ENCODE assay signal across 8 cellular contexts in the genomic region with DNA sequence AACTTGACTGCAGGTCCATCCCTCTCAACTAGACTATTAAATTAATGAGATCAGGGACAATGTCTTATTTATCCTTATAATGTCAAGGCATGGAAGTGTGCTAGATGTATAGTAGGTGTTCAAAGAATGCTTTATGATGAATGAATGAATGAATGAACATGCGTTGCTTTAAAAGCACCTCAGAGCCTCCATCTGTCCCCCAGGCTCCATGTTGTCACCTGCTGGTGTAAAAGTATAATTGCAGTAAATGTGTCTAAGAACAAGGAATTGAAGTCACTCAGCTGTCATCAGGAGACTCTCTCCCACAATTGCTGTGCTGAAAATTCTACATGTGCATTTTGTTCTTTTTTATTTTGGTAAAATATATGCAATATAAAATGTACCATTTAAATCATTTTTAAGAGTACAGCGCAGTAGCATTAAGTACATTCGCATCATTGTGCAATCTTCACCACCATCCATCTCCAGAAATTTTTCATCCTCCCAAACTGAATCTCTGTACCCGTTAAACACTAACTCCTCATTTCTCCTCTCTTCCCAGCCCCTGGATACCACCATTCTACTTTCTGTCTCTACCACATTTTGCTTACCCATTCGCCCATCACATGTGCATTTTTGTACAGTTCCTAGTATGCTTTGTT. TPM values are rescaled to one million over a fixed set of nuclear protein-coding genes. Genes with fewer than 3 reads are reported as not detected.
DNase-seq lines count a peak whose midpoint lies in the region; TF ChIP-seq lines count a peak whose summit lies in the region.

No MANE protein-coding gene starts in this region.

- no peaks in the 10 kb centered on the region for H3K36me3 ChIP-seq in BE2C

- no peaks in the 10 kb centered on the region for H3K36me3 Mint-ChIP-seq in activated naive CD4-positive, alpha-beta T cell treated with anti-CD3 and anti-CD28 coated beads, Interleukin-2, amount 10 ng/mL, durations not matched to agents 7 days and 5 days

- DNase-seq in BE2C (no peak), HCEC 1CT (peak; percentile 14), SW480 (ENCODE audit: low spot score) (peak; percentile 46), kidney tubule cell (ENCODE audit: low spot score) (peak; percentile 37), retina (no peak), NCI-H1436 treated with DMSO at 0.1 percent for 48 hours (lab: John Stamatoyannopoulos, UW) (no peak)
- no peak for DNase-seq in activated naive CD4-positive, alpha-beta T cell treated with anti-CD3 and anti-CD28 coated beads, Interleukin-2, amount 10 ng/mL, durations not matched to agents 7 days and 5 days
- no peak for DNase-seq in stimulated activated naive CD4-positive, alpha-beta T cell treated with Interleukin-2 at 50 U/mL for 16 hours (lab: John Stamatoyannopoulos, UW)

- H3K9me3 Mint-ChIP-seq in activated naive CD4-positive, alpha-beta T cell treated with anti-CD3 and anti-CD28 coated beads, Interleukin-2, amount 10 ng/mL, durations not matched to agents 7 days and 5 days: no peaks in the 10 kb centered on the region

- CTCF ChIA-PET in activated naive CD4-positive, alpha-beta T cell treated with anti-CD3 and anti-CD28 coated beads, Interleukin-2, amount 10 ng/mL, durations not matched to agents 7 days and 5 days (lab: Charles Lee): interaction anchor here (0.8 to 3.4 kb wide), 4 partner anchors 9 to 86 kb away, joined by 3 to 20 read pairs (median 6); no protein-coding TSS in a partner anchor

- H3K4me1 ChIP-seq in BE2C: no peaks in the 10 kb centered on the region

- no peak overlapping the region for H3K27ac Mint-ChIP-seq in activated naive CD4-positive, alpha-beta T cell treated with anti-CD3 and anti-CD28 coated beads, Interleukin-2, amount 10 ng/mL, durations not matched to agents 7 days and 5 days

- H3K4me3 ChIP-seq in BE2C (ENCODE audit: low read depth, low read length): no peak overlapping the region

- H3K9me3 ChIP-seq in BE2C: no peaks in the 10 kb centered on the region

- H3K4me1 Mint-ChIP-seq in activated naive CD4-positive, alpha-beta T cell treated with anti-CD3 and anti-CD28 coated beads, Interleukin-2, amount 10 ng/mL, durations not matched to agents 7 days and 5 days: no peaks in the 10 kb centered on the region

- peaks cover 14% of the 10 kb centered on the region; the same call in 1 of the 2 replicates for H3K27me3 ChIP-seq in BE2C

- TF ChIP-seq CTCF in BE2C (IDR thresholded peaks at IDR 0.05; ENCODE audit: low read depth, low read length): peak; percentile 41

- H3K27me3 Mint-ChIP-seq in activated naive CD4-positive, alpha-beta T cell treated with anti-CD3 and anti-CD28 coated beads, Interleukin-2, amount 10 ng/mL, durations not matched to agents 7 days and 5 days: peaks cover 30% of the 10 kb centered on the region

- H3K4me3 Mint-ChIP-seq in activated naive CD4-positive, alpha-beta T cell treated with anti-CD3 and anti-CD28 coated beads, Interleukin-2, amount 10 ng/mL, durations not matched to agents 7 days and 5 days: no peak overlapping the region

RNA-seq across cellular contexts. Expression of gene GNAL, which starts 52.6 kb away (rescaled TPM):
- polyA plus RNA-seq in BE2C (2012; ENCODE audit: insufficient read depth, insufficient read length, low read depth): 0.19 TPM

Comparison
In these comparisons a context has a peak if more than half of its experiments do, and no peak if none do; other contexts are left out.
1. DNase-seq: peak in HCEC 1CT (single experiment), SW480 (single experiment) and kidney tubule cell (single experiment); none in BE2C (single experiment), retina (single experiment), activated naive CD4-positive, alpha-beta T cell treated with anti-CD3 and anti-CD28 coated beads, Interleukin-2, amount 10 ng/mL, durations not matched to agents 7 days and 5 days (single experiment), stimulated activated naive CD4-positive, alpha-beta T cell treated with Interleukin-2 at 50 U/mL for 16 hours (single experiment) and NCI-H1436 treated with DMSO at 0.1 percent for 48 hours (single experiment).